Comparison of ENCODE assay signal across 10 cellular contexts in the genomic region with DNA sequence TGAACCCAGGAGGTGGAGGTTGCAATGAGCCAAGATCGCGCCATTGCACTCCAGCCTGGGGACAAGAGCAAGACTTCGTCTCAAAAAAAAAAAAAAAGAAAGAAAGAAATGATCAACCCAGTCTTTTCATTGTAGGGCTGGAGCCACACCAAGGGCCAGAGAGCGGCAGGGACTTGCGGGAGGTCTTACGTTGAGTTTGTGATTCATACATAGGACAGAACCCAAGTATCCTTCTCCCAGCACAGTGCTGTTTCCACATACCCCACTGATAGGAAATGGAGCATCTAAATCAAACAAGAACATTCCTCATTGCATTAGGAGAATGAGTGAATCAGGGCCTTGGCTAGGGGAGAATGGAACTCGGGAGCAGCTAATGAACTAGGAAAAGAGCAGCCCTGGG. TPM values are rescaled to one million over a fixed set of nuclear protein-coding genes. Genes with fewer than 3 reads are reported as not detected.
A peak's percentile ranks its signal among the peaks of the same experiment; 100 is the strongest.
DNase-seq lines count a peak whose midpoint lies in the region; ATAC-seq, FAIRE-seq and TF ChIP-seq lines count a peak whose summit lies in the region.
"Had no signal": no experiment of that assay in that cellular context is flagged by ENCODE, and none has a peak within 500 bp of the region (broad histone marks: within the 10 kb centered on the region; RNA-seq: fewer than 3 reads in every experiment).

No MANE protein-coding gene starts in this region.

- peaks cover 39% of the 10 kb centered on the region for H3K4me1 ChIP-seq in ACC112 (ENCODE audit: control insufficient read depth, insufficient read depth, low read length, unreplicated experiment)
- H3K4me1 ChIP-seq in GM12878 (ENCODE audit: control insufficient read depth, insufficient read depth, low read length) = peaks cover 29% of the 10 kb centered on the region
- H3K4me1 ChIP-seq in mesenchymal stem cell (ENCODE audit: control insufficient read depth, insufficient read depth, low read depth, low read length) = peaks cover 23% of the 10 kb centered on the region

- H2AFZ ChIP-seq in ACC112 (ENCODE audit: low read length, unreplicated experiment) = no peak overlapping the region
- H2AFZ ChIP-seq in GM12878 (ENCODE audit: control insufficient read depth, low read depth, low read length) = no peak overlapping the region
- no peak overlapping the region for H2AFZ ChIP-seq in mesenchymal stem cell (ENCODE audit: low read depth, low read length)

- H3K4me3 ChIP-seq in ACC112 (ENCODE audit: low read depth, low read length) (no peak overlapping the region), GM12865 (ENCODE audit: low read depth, low read length) (peak overlapping the region; percentile 92), GM12878 (peak overlapping the region; percentile 89), mesenchymal stem cell (ENCODE audit: insufficient read depth in 1 of 2, low read depth in 1 of 2, low read length in 2 of 2) (no peak overlapping the region)

- H2BK5ac ChIP-seq in mesenchymal stem cell (ENCODE audit: low read depth, low read length, poor library complexity, severe bottlenecking) = no peak overlapping the region

- FAIRE-seq in GM12878 (lab: Jason Lieb, UNC) = no peak

- H2BK120ac ChIP-seq in mesenchymal stem cell (ENCODE audit: low read depth, low read length) = no peak overlapping the region

- H4K91ac ChIP-seq in mesenchymal stem cell (ENCODE audit: low read length) = no peak overlapping the region

- intact Hi-C loops in GM12878 (cut with micrococcal nuclease; ENCODE audit: unreplicated experiment) (loop anchor here (5.0 kb wide), 1 partner anchor 128 kb away; no protein-coding TSS in a partner anchor), CD14-positive monocyte (cut with micrococcal nuclease) (no loop called here)

- no peak for TF ChIP-seq POLR2A in GM12878 (IDR thresholded peaks at IDR 0.05; ENCODE audit: low read depth, low read length)

- peaks cover 11% of the 10 kb centered on the region for H3K79me2 ChIP-seq in ACC112 (ENCODE audit: control insufficient read depth, insufficient read depth, low read length, unreplicated experiment)
- peaks cover 77% of the 10 kb centered on the region for H3K79me2 ChIP-seq in GM12878 (ENCODE audit: control insufficient read depth, insufficient read depth, low read length)

- H3K9ac ChIP-seq in GM12878 (ENCODE audit: control insufficient read depth, insufficient read depth, low read length) (peak overlapping the region; percentile 80), mesenchymal stem cell (ENCODE audit: low read length) (no peak overlapping the region)

- H3K27me3 Mint-ChIP-seq in CD14-positive monocyte (ENCODE audit: low read depth in 3 of 3) = peaks cover 0 to 3% (median 0%) of the 10 kb centered on the region in 3 donors

- RAD21 ChIA-PET in GM12878 (lab: Charles Lee; ENCODE audit: unreplicated experiment) = interaction anchor here (1.1 to 8.5 kb wide), 10 partner anchors 9 to 129 kb away, joined by 3 to 94 read pairs (median 14); no protein-coding TSS in a partner anchor

- no peaks in the 10 kb centered on the region for H3K36me3 ChIP-seq in ACC112 (ENCODE audit: insufficient read depth, low read length)
- peaks cover 0 to 4% of the 10 kb centered on the region in 2 experiments; a peak in 1 of 4 replicates for H3K36me3 ChIP-seq in GM12878 (ENCODE audit: control insufficient read depth in 2 of 2, insufficient read depth in 2 of 2, low read length in 1 of 2)
- H3K36me3 ChIP-seq in mesenchymal stem cell (ENCODE audit: control insufficient read depth in 1 of 2, insufficient read depth in 2 of 2, low read depth in 1 of 2, low read length in 2 of 2) = no peaks in the 10 kb centered on the region

- H3K27me3 ChIP-seq in ACC112 (ENCODE audit: insufficient read depth, low read length) (no peaks in the 10 kb centered on the region), GM12878 (replicated peaks in 1 of 2; ENCODE audit: control insufficient read depth in 2 of 2, insufficient read depth in 2 of 2, low read length in 1 of 2) (no peaks in the 10 kb centered on the region), mesenchymal stem cell (ENCODE audit: control insufficient read depth in 1 of 2, insufficient read depth in 1 of 2, low read length in 2 of 2) (no peaks in the 10 kb centered on the region)
- H3K27me3 ChIP-seq: BLaER1 treated with 17β-estradiol and CSF1 and Interleukin-3, amounts not matched to agents 10 nM and 100 nM had no signal

- no peaks in the 10 kb centered on the region for H4K20me1 ChIP-seq in GM12878 (ENCODE audit: control insufficient read depth, insufficient read depth)

- BruUV-seq in GM12878 (replicated peaks; lab: Mats Ljungman, UMichigan) = no TSS peak

- H3K36me3 Mint-ChIP-seq in CD14-positive monocyte = peaks cover 2 to 3% of the 10 kb centered on the region in 2 donors

- no peak overlapping the region for H3K23ac ChIP-seq in mesenchymal stem cell (ENCODE audit: low read length in 2 of 2)

- no peak for TF ChIP-seq EP300 in GM12878 (IDR thresholded peaks at IDR 0.05; ENCODE audit: borderline replicate concordance in 1 of 2, control insufficient read depth in 1 of 2, low read depth in 2 of 2, low read length in 2 of 2)

- no peak overlapping the region for H3K18ac ChIP-seq in mesenchymal stem cell (ENCODE audit: low read depth in 1 of 2, low read length in 2 of 2)

- no peak overlapping the region for H2AK5ac ChIP-seq in mesenchymal stem cell (ENCODE audit: low read length, severe bottlenecking)

- POLR2A ChIA-PET in GM12878 (lab: Charles Lee) = interaction anchor here (0.6 to 14.3 kb wide), 15 partner anchors 12 to 674 kb away, joined by 3 to 222 read pairs (median 5); a partner anchor contains a TSS

- no peak overlapping the region for H4K8ac ChIP-seq in mesenchymal stem cell (ENCODE audit: low read length)

- H3K9me3 Mint-ChIP-seq in CD14-positive monocyte = no peaks in the 10 kb centered on the region

- H2BK15ac ChIP-seq in mesenchymal stem cell (ENCODE audit: low read depth, poor library complexity, severe bottlenecking) = no peak overlapping the region

- no peak for TF ChIP-seq CTCF in GM12865 (IDR thresholded peaks at IDR 0.05; ENCODE audit: insufficient read depth, low read depth, low read length, missing control alignments)
- no peak for TF ChIP-seq CTCF in GM12878 (IDR thresholded peaks at IDR 0.05 in 2 of 3, conservative IDR thresholded peaks at IDR 0.05 in 1 of 3; ENCODE audit: control insufficient read depth in 2 of 3, extremely low read depth in 1 of 3, insufficient read depth in 1 of 3, low read depth in 3 of 3, low read length in 3 of 3)
- TF ChIP-seq CTCF in CD14-positive monocyte (IDR thresholded peaks at IDR 0.05) = no peak

- no peak overlapping the region for H3K4ac ChIP-seq in mesenchymal stem cell (ENCODE audit: low read depth in 1 of 2, low read length in 2 of 2)

- CTCF ChIA-PET in GM12878 (lab: Yijun Ruan, JAX) = interaction anchor here (1.0 to 8.0 kb wide), 9 partner anchors 9 to 66 kb away, joined by 3 to 90 read pairs (median 8); no protein-coding TSS in a partner anchor

- no peak for TF ChIP-seq RAD21 in GM12878 (IDR thresholded peaks at IDR 0.05; ENCODE audit: insufficient read depth, low read depth, low read length)

- ATAC-seq in GM12878 (no peak), GM19351 (IDR thresholded peaks at IDR 0.05; ENCODE audit: unreplicated experiment) (no peak)

- peak overlapping the region in 1 of 2 experiments; percentile 24 for H2BK12ac ChIP-seq in mesenchymal stem cell (ENCODE audit: low read length in 2 of 2)

- in situ Hi-C loops in GM12878 (cut with MboI) = no loop called here

- H3K27ac Mint-ChIP-seq in CD14-positive monocyte = peak overlapping the region in 3 of 7 donors; percentile 4 to 83 (median 76)

- H3K9me3 ChIP-seq in GM12878 (replicated peaks; ENCODE audit: control insufficient read depth, insufficient read depth, low read length) (no peaks in the 10 kb centered on the region), mesenchymal stem cell (ENCODE audit: control insufficient read depth, low read length) (no peaks in the 10 kb centered on the region)
- H3K9me3 ChIP-seq: BLaER1 treated with 17β-estradiol and CSF1 and Interleukin-3, amounts not matched to agents 10 nM and 100 nM had no signal

- peak overlapping the region; percentile 63; the same call in 1 of the 2 replicates for H3K27ac ChIP-seq in ACC112 (ENCODE audit: low read depth, low read length)
- H3K27ac ChIP-seq in GM12878 (ENCODE audit: control insufficient read depth, insufficient read depth) = peak overlapping the region; percentile 88
- H3K27ac ChIP-seq in mesenchymal stem cell (ENCODE audit: low read length, poor library complexity, severe bottlenecking) = no peak overlapping the region

- no peak overlapping the region for H3K4me3 Mint-ChIP-seq in CD14-positive monocyte

- no peak overlapping the region for H3K14ac ChIP-seq in mesenchymal stem cell (ENCODE audit: low read length in 2 of 2)

- WGBS in GM12878 (ENCODE audit: insufficient coverage, insufficient replicate concordance, low lambda C conversion rate, missing lambda C conversion rate) = 92% methylated on average over 6 of the region's 7 CpGs
- WGBS in mesenchymal stem cell = 98% methylated on average over 7 of the region's 7 CpGs

- peaks cover 74% of the 10 kb centered on the region for H3K4me1 Mint-ChIP-seq in CD14-positive monocyte

- no peak for DNase-seq in GM12865 (ENCODE audit: low read depth)
- DNase-seq in GM12878 (ENCODE audit: low read depth, low spot score) = no peak
- peak; percentile 39 for DNase-seq in mesenchymal stem cell
- DNase-seq in germinal center (ENCODE audit: low spot score) = no peak
- no peak for DNase-seq in CD14-positive monocyte (ENCODE audit: low spot score)
- DNase-seq in NCI-H2029 (lab: John Stamatoyannopoulos, UW) = no peak
- DNase-seq: stimulated activated CD8-positive, alpha-beta memory T cell treated with anti-CD3 and anti-CD28 coated beads, Interleukin-4, amount 100 ng/mL, for 48 hours had no signal

- H3K79me1 ChIP-seq in mesenchymal stem cell (replicated peaks; ENCODE audit: low read length, poor library complexity, severe bottlenecking) = peaks cover 1% of the 10 kb centered on the region

- H3K4me2 ChIP-seq in GM12878 (ENCODE audit: control insufficient read depth, insufficient read depth) (peak overlapping the region; percentile 99), mesenchymal stem cell (ENCODE audit: low read length, poor library complexity, severe bottlenecking) (no peak overlapping the region)

- SMC1A ChIA-PET in GM12878 (lab: Charles Lee; ENCODE audit: uncharacterized antibody, unreplicated experiment) = interaction anchor here (0.6 to 7.7 kb wide), 16 partner anchors 9 to 1465 kb away, joined by 3 to 125 read pairs (median 6); no protein-coding TSS in a partner anchor

RNA-seq across cellular contexts. Expression of a gene that starts 3.5 kb away (rescaled TPM):
- 372 and 425 TPM in 2 replicates for total RNA-seq in GM12878 (2013; cell fraction: nucleolus; rRNA removed)
- total RNA-seq in GM12878 (2014; rRNA removed) (203 and 223 TPM in 2 replicates), GM12878 (2014; rRNA removed; fragmentation: Illumina TruSeq; extraction: Trizol) (147 and 148 TPM in 2 replicates), GM12878 (2021) (279 and 289 TPM in 2 replicates)
- polyA plus RNA-seq in GM12878 (2011; ENCODE audit: low read depth) = 132 TPM
- polyA plus RNA-seq in GM12878 (2011; rRNA removed) (156 and 178 TPM in 2 replicates), GM12878 (2014; fragmentation: Illumina TruSeq; extraction: Trizol) (107 and 151 TPM in 2 replicates), GM12878 (2014; fragmentation: Nextera tagmentation; extraction: Ambion mirVana) (10 to 100 TPM in 1 of 2 experiments, 1 to 10 TPM in 1; 4.4 to 13.7 TPM), GM12878 (2014; rRNA removed) (199 and 200 TPM in 2 replicates), GM12878 (2016; fragmentation: Nextera tagmentation; extraction: Ambion mirVana) (100 to 1,000 TPM; 112 to 117 TPM), CD14-positive monocyte (10 to 100 TPM; 30.8 to 46.4 TPM)
- polyA plus RNA-seq in GM12878 (2011; cell fraction: cytosol; rRNA removed) = 190 and 206 TPM in 2 replicates
- polyA plus RNA-seq in GM12878 (2011; cell fraction: nucleus; rRNA removed) = 272 and 287 TPM in 2 replicates
- polyA plus RNA-seq in GM12878 (2012) = 262 and 278 TPM in 2 replicates
- 245 and 345 TPM in 2 replicates for polyA minus RNA-seq in GM12878 (2011; rRNA and poly(A)+ RNA removed)
- polyA minus RNA-seq in GM12878 (2011; cell fraction: cytosol; rRNA and poly(A)+ RNA removed) = 117 and 134 TPM in 2 replicates
- polyA minus RNA-seq in GM12878 (2011; cell fraction: nucleus; rRNA and poly(A)+ RNA removed) = 165 and 259 TPM in 2 replicates
- polyA plus RNA-seq in mesenchymal stem cell (2013, experiment 1 of 2) = 50.6 TPM
- 50.3 TPM for polyA plus RNA-seq in mesenchymal stem cell (2013, experiment 2 of 2)

Comparison
In these comparisons a context has a peak if more than half of its experiments do, and no peak if none do; other contexts are left out.
1. H3K4me3 ChIP-seq: peak in GM12865 (single experiment) and GM12878 (single experiment); none in ACC112 (single experiment) and mesenchymal stem cell (0 of 2).